8 cellular contexts compared by ENCODE assay signal in genomic region chr9:137618105-137619067, GRCh38. TPM values are rescaled to one million over a fixed set of nuclear protein-coding genes. Genes with fewer than 3 reads are reported as not detected.
DNase-seq lines count a peak whose midpoint lies in the region; ATAC-seq and TF ChIP-seq lines count a peak whose summit lies in the region.

TSS of gene EHMT1 (plus strand) at chr9:137619005. CDS start at chr9:137619029, 24 bp downstream.

- H3K4me3 ChIP-seq in cardiac fibroblast (replicated peaks in 1 of 2; ENCODE audit: low read depth in 2 of 2, low read length in 2 of 2): peak within 1 kb of the TSS; percentile 92 to 99

- TF ChIP-seq CTCF in activated B cell treated with CpG ODN at 0.5 μM for 24 hours (IDR thresholded peaks at IDR 0.05): no peak
- TF ChIP-seq CTCF in cardiac fibroblast (IDR thresholded peaks at IDR 0.05; ENCODE audit: low read depth, low read length): no peak

- peaks cover 45% of the 10 kb centered on the region for H3K4me1 Mint-ChIP-seq in activated B cell treated with CpG ODN at 0.5 μM for 24 hours

- no peaks in the 10 kb centered on the region for H3K9me3 Mint-ChIP-seq in activated B cell treated with CpG ODN at 0.5 μM for 24 hours

- peaks cover 28% of the 10 kb centered on the region for H3K36me3 Mint-ChIP-seq in activated B cell treated with CpG ODN at 0.5 μM for 24 hours (ENCODE audit: low read depth)

- CTCF ChIA-PET in activated B cell treated with CpG ODN at 0.5 μM for 24 hours (lab: Charles Lee): interaction anchor here (1.3 kb wide), 1 partner anchor 55 kb away, joined by 3 read pairs; no protein-coding TSS in a partner anchor

- POLR2A ChIA-PET in activated B cell treated with CpG ODN at 0.5 μM for 24 hours (lab: Charles Lee): interaction anchor here (0.6 to 2.3 kb wide), 18 partner anchors 10 to 510 kb away, joined by 3 to 30 read pairs (median 4); partner anchors contain the start of genes ARRDC1, MRPL41, TOR4A and TUBB4B

- peak within 1 kb of the TSS; percentile 91 for H3K4me3 Mint-ChIP-seq in activated B cell treated with CpG ODN at 0.5 μM for 24 hours

- no peaks in the 10 kb centered on the region for H3K27me3 Mint-ChIP-seq in activated B cell treated with CpG ODN at 0.5 μM for 24 hours

- intact Hi-C loops in activated B cell treated with CpG ODN at 0.5 μM for 24 hours (cut with micrococcal nuclease): loop anchor here (1.0 kb wide), 4 partner anchors 10 to 68 kb away; partner anchors contain the start of genes ARRDC1, DPH7 and PNPLA7

- peak; percentile 69 for DNase-seq in A172 (ENCODE audit: low spot score)
- DNase-seq in NCI-H2227 treated with DMSO at 0.1 percent for 48 hours (lab: John Stamatoyannopoulos, UW): peak; percentile 37
- DNase-seq in activated B cell treated with CpG ODN at 0.5 μM for 24 hours: peak; percentile 98
- peak; percentile 78 to 88 for DNase-seq in cardiac fibroblast (ENCODE audit: low read depth in 2 of 2)
- DNase-seq in islet precursor cell: peak; percentile 88
- DNase-seq in stimulated activated CD4-positive, alpha-beta T cell treated with anti-CD3 and anti-CD28 coated beads, Interleukin-12 subunit alpha, Interleukin-12 subunit beta, amount 100 ng/mL, for 4 hours: peak; percentile 90

- ATAC-seq in GM18858 (IDR thresholded peaks at IDR 0.05; ENCODE audit: unreplicated experiment) (peak; percentile 42), HG03064 (IDR thresholded peaks at IDR 0.05; ENCODE audit: low read depth, unreplicated experiment) (peak; percentile 59), activated B cell treated with CpG ODN at 0.5 μM for 24 hours (ENCODE audit: low read depth) (peak; percentile 89)

- peak within 1 kb of the TSS; percentile 92 for H3K27ac Mint-ChIP-seq in activated B cell treated with CpG ODN at 0.5 μM for 24 hours

RNA-seq across cellular contexts. Expression of gene EHMT1, which starts in this region (rescaled TPM):
- 45.3 and 54.7 TPM in 2 replicates for total RNA-seq in A172 (2014; rRNA removed; shearing (Covaris generic))
- total RNA-seq in activated B cell treated with CpG ODN at 0.5 μM for 24 hours: 157 and 163 TPM in 2 replicates

Comparison
In these comparisons a context has a peak if more than half of its experiments do, and no peak if none do; other contexts are left out.
1. Peak in every context shown above with its lines: DNase-seq, ATAC-seq and H3K4me3 ChIP-seq.
2. DNase-seq: peak in every context shown above with its lines; median percentile 98 in activated B cell treated with CpG ODN at 0.5 μM for 24 hours; 90 in stimulated activated CD4-positive, alpha-beta T cell treated with anti-CD3 and anti-CD28 coated beads, Interleukin-12 subunit alpha, Interleukin-12 subunit beta, amount 100 ng/mL, for 4 hours; 88 in islet precursor cell; 83 in cardiac fibroblast; 69 in A172; 37 in NCI-H2227 treated with DMSO at 0.1 percent for 48 hours.